Comparison of ENCODE assay signal across 2 cellular contexts in genomic region chr9:130768265-130768664, GRCh38.
TF ChIP-seq lines count a peak whose summit lies in the region.

No MANE protein-coding gene starts in this region.

TF ChIP-seq in IMR-90, 13 proteins besides CTCF, POLR2A, EP300 and RAD21:
- TF ChIP-seq CEBPB (IDR thresholded peaks at IDR 0.05; ENCODE audit: low read depth, low read length) (peak; percentile 53), MXI1 (IDR thresholded peaks at IDR 0.05; ENCODE audit: borderline replicate concordance, low read depth, low read length) (no peak), ELK1 (IDR thresholded peaks at IDR 0.05; ENCODE audit: borderline replicate concordance, low read depth, low read length) (no peak)

TF ChIP-seq in GM12878, 131 proteins besides CTCF, POLR2A, EP300 and RAD21:
- no peak for TF ChIP-seq SREBF1 (IDR thresholded peaks at IDR 0.05; ENCODE audit: low read length)
- no peak for TF ChIP-seq POLR2AphosphoS2 (IDR thresholded peaks at IDR 0.05; ENCODE audit: low read depth, low read length)
- TF ChIP-seq TCF7 (IDR thresholded peaks at IDR 0.05; ENCODE audit: borderline replicate concordance): no peak
- TF ChIP-seq PBX3 (IDR thresholded peaks at IDR 0.05; ENCODE audit: insufficient replicate concordance, low read depth, low read length): no peak
- TF ChIP-seq SUZ12 (IDR thresholded peaks at IDR 0.05; ENCODE audit: unreplicated experiment): no peak
- no peak for TF ChIP-seq EED (IDR thresholded peaks at IDR 0.05; ENCODE audit: low read depth)
- TF ChIP-seq STAT1 (conservative IDR thresholded peaks at IDR 0.05): no peak
